In the genomic region with DNA sequence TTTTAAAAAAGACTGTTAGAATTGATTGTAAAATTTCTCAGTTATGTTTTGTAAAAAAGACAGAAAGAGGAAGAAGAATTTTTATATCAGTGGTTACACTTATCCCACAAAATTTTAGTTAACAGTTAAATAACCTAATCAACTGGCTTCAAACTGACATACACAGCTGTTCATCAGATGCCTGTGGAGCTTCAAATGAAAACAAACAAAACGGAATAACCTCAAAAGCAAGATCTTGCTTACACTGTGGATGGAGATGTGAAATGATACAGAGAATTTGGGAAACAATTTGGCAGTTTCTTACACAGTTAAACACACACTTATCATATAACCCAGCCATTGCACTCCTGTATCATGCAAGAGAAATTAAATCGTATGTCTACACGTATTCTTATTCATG, we compare ENCODE assay signal across 24 cellular contexts.
"Had no signal": no experiment of that assay in that cellular context is flagged by ENCODE, and none has a peak within 500 bp of the region (broad histone marks: within the 10 kb centered on the region; RNA-seq: fewer than 3 reads in every experiment).

No MANE protein-coding gene starts in this region.

- H3K27ac ChIP-seq: PC-9, Peyer's patch, SJCRH30 had no signal

- H3K9me3 ChIP-seq: Peyer's patch had no signal

- H3K27me3 ChIP-seq: Peyer's patch, SJCRH30 had no signal

- H3K36me3 ChIP-seq: Peyer's patch, SJCRH30 had no signal

- H3K4me3 ChIP-seq: PC-9, Peyer's patch, SJCRH30 had no signal

- H3K4me1 ChIP-seq: Peyer's patch had no signal

- ATAC-seq: HepG2, Right ventricle myocardium inferior, SK-N-SH treated with all-trans-retinoic acid at 6 μM for 48 hours had no signal

- H2AFZ ChIP-seq: PC-9 had no signal

- DNase-seq: IMR-90, Karpas-422, KG1, MM.1S, NCI-H1048, NCI-H1105, NCI-H1417, NCI-H1436 treated with DMSO at 0.1 percent for 48 hours, NCI-H1694, NCI-H187 treated with DMSO at 0.1 percent for 48 hours, NCI-H2029 treated with DMSO at 0.1 percent for 48 hours, NCI-H2107, NCI-H2227 treated with DMSO at 0.1 percent for 48 hours, NCI-H524, NCI-H526 treated with DMSO at 0.1 percent for 48 hours, NCI-H748 treated with DMSO at 0.1 percent for 48 hours, OCI-M1, PC-9, Peyer's patch, SHP77 treated with DMSO at 0.1 percent for 48 hours had no signal

- H3K4me2 ChIP-seq: PC-9 had no signal
